8 cellular contexts compared by ENCODE assay signal in the genomic region with DNA sequence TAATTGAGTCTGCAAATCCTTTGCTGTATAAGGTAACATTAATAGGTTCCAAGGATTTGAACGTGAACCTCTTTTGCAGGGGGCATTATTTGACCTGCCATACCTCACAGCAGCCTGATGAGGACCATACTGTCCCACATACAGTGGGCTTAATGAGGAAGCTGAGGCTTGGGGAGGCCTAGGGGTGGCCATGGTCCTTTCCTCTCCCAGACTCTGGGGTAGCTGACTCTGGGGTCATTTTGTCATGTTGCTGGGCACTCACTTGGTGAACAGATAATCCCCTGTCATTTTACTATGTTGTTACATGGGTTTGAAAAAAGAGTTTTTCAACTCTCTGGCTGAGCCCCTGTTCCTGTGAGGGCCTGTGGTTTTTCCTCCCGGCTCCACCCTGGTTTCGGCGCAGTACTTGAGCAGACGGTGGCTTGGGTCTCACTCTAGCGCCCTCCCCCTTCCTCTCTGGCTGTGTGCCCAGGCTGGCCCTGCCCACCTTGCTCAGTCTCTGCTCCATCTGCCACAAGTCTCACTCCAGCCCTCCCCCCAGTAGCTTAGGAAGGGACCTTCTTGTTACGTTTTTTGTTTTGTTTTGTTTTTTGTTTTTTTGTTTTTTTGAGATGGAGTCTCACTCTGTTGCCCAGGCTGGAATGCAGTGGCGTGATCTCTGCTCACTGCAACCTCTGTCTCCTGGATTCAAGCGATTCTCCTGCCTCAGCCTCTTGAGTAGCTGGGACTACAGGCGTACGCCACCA. TPM values are rescaled to one million over a fixed set of nuclear protein-coding genes. Genes with fewer than 3 reads are reported as not detected.
DNase-seq lines count a peak whose midpoint lies in the region; ATAC-seq and TF ChIP-seq lines count a peak whose summit lies in the region.

No MANE protein-coding gene starts in this region.

- H3K4me1 Mint-ChIP-seq in activated T-cell treated with anti-CD3 and anti-CD28 coated beads, Interleukin-2, amount 50 U/mL, for 4 hours (ENCODE audit: low read depth) = peaks cover 90% of the 10 kb centered on the region
- H3K4me1 Mint-ChIP-seq in nephron progenitor cell = peaks cover 45% of the 10 kb centered on the region

- H3K79me2 ChIP-seq in smooth muscle cell (ENCODE audit: low read depth) = peaks cover 18% of the 10 kb centered on the region

- H3K27ac ChIP-seq in HL-60 (replicated peaks) = peak overlapping the region; percentile 96
- peak overlapping the region; percentile 1 for H3K27ac ChIP-seq in smooth muscle cell (ENCODE audit: low read depth)

- TF ChIP-seq CTCF in HL-60 (IDR thresholded peaks at IDR 0.05; ENCODE audit: insufficient read depth, low read length) (no peak), smooth muscle cell (IDR thresholded peaks at IDR 0.05; ENCODE audit: borderline replicate concordance, insufficient read depth, poor library complexity, severe bottlenecking) (no peak), nephron progenitor cell (IDR thresholded peaks at IDR 0.05) (no peak)

- no peaks in the 10 kb centered on the region for H3K9me3 Mint-ChIP-seq in activated T-cell treated with anti-CD3 and anti-CD28 coated beads, Interleukin-2, amount 50 U/mL, for 4 hours
- no peaks in the 10 kb centered on the region for H3K9me3 Mint-ChIP-seq in nephron progenitor cell

- H3K36me3 ChIP-seq in smooth muscle cell (ENCODE audit: low read depth) = no peaks in the 10 kb centered on the region

- no peak overlapping the region for H2AFZ ChIP-seq in smooth muscle cell (ENCODE audit: low read depth)

- peak overlapping the region; percentile 61 for H3K4me3 Mint-ChIP-seq in activated T-cell treated with anti-CD3 and anti-CD28 coated beads, Interleukin-2, amount 50 U/mL, for 4 hours
- H3K4me3 Mint-ChIP-seq in nephron progenitor cell = no peak overlapping the region

- no peaks in the 10 kb centered on the region for H3K9me3 ChIP-seq in smooth muscle cell (replicated peaks; ENCODE audit: low read depth)

- no peaks in the 10 kb centered on the region for H3K4me1 ChIP-seq in smooth muscle cell (ENCODE audit: low read depth)

- H3K4me3 ChIP-seq in HL-60 (replicated peaks; ENCODE audit: insufficient read depth, low read length) = no peak overlapping the region
- no peak overlapping the region for H3K4me3 ChIP-seq in smooth muscle cell

- 80% methylated on average over 11 of the region's 11 CpGs for WGBS in smooth muscle cell (ENCODE audit: low lambda C conversion rate)

- DNase-seq in HL-60 (ENCODE audit: low read depth in 1 of 2, low spot score in 1 of 2) = peak; percentile 82 to 97
- peak; percentile 42 for DNase-seq in NK-92 treated with Interleukin-12 subunit alpha and Interleukin-12 subunit beta, amount 100 ng/mL, for 24 hours (lab: John Stamatoyannopoulos, UW)
- DNase-seq in activated T-cell treated with anti-CD3 and anti-CD28 coated beads, Interleukin-2, amount 50 U/mL, for 4 hours = peak; percentile 61
- peak; percentile 88 for DNase-seq in Right ventricle myocardium superior
- no peak for DNase-seq in smooth muscle cell (lab: John Stamatoyannopoulos, UW; ENCODE audit: unreplicated experiment)
- DNase-seq in nephron progenitor cell = no peak

- H3K27me3 ChIP-seq in HL-60 (ENCODE audit: insufficient read depth, poor library complexity, severe bottlenecking) (no peaks in the 10 kb centered on the region), smooth muscle cell (ENCODE audit: low read depth) (no peaks in the 10 kb centered on the region)

- H3F3A ChIP-seq in smooth muscle cell (ENCODE audit: low read depth) = no peaks in the 10 kb centered on the region

- no peaks in the 10 kb centered on the region for H3K27me3 Mint-ChIP-seq in activated T-cell treated with anti-CD3 and anti-CD28 coated beads, Interleukin-2, amount 50 U/mL, for 4 hours (ENCODE audit: low read depth)
- peaks cover 6% of the 10 kb centered on the region for H3K27me3 Mint-ChIP-seq in nephron progenitor cell (ENCODE audit: low read depth, poor library complexity)

- no peak overlapping the region for H3K9ac ChIP-seq in smooth muscle cell (ENCODE audit: low read depth)

- H3K4me2 ChIP-seq in smooth muscle cell = no peak overlapping the region

- peaks cover 6% of the 10 kb centered on the region for H3K36me3 Mint-ChIP-seq in activated T-cell treated with anti-CD3 and anti-CD28 coated beads, Interleukin-2, amount 50 U/mL, for 4 hours (ENCODE audit: insufficient read depth)
- H3K36me3 Mint-ChIP-seq in nephron progenitor cell (ENCODE audit: low read depth) = peaks cover 34% of the 10 kb centered on the region

- ATAC-seq in GM19025 (IDR thresholded peaks at IDR 0.05; ENCODE audit: low read depth, unreplicated experiment) (peak; percentile 33), Right ventricle myocardium superior (ENCODE audit: poor library complexity) (peak; percentile 65), GM19455 (IDR thresholded peaks at IDR 0.05; ENCODE audit: unreplicated experiment) (no peak)
- peak; percentile 10 to 12 for ATAC-seq in activated T-cell treated with anti-CD3 and anti-CD28 coated beads, Interleukin-2, amount 50 U/mL, for 4 hours

- H4K20me1 ChIP-seq in smooth muscle cell (ENCODE audit: low read depth) = peaks cover 75% of the 10 kb centered on the region

- intact Hi-C loops in Right ventricle myocardium superior (cut with DNase I) = no loop called here

- H3K27ac Mint-ChIP-seq in nephron progenitor cell = no peak overlapping the region

RNA-seq across cellular contexts. Expression of a gene that starts 21.0 kb away (rescaled TPM):
- 10 to 100 TPM; 17.3 to 24.0 (median 17.3) TPM for total RNA-seq in activated T-cell treated with anti-CD3 and anti-CD28 coated beads, Interleukin-2, amount 50 U/mL, for 4 hours
- total RNA-seq in Right ventricle myocardium superior = 16.8 TPM
- total RNA-seq in smooth muscle cell = 11.7 and 17.3 TPM in 2 replicates
- 10.1 and 11.3 TPM in 2 replicates for polyA plus RNA-seq in smooth muscle cell

Comparison
In these comparisons a context has a peak if more than half of its experiments do, and no peak if none do; other contexts are left out.
1. DNase-seq: peak in HL-60 (2 of 2), NK-92 treated with Interleukin-12 subunit alpha and Interleukin-12 subunit beta, amount 100 ng/mL, for 24 hours (single experiment), activated T-cell treated with anti-CD3 and anti-CD28 coated beads, Interleukin-2, amount 50 U/mL, for 4 hours (single experiment) and Right ventricle myocardium superior (single experiment); none in smooth muscle cell (single experiment) and nephron progenitor cell (single experiment).